32 cellular contexts compared by ENCODE assay signal in the genomic region with DNA sequence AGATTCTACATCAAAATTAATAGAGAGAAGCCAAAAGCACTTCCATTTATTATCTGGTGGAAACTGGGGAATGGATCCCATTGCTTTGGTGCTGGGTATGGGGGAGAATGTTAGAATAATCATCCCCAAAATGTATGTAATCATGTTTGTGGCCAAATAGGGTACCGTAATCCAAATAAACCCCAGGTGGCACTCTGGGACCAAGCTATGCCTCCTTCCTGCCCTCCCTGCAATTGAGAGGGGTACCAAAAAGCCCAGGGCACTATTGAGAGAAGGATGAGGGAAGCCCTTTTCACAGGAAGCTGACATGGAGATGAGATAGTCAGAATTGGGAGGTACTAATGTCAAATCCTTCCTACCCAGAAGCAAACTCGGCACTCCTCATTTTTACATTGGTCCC.
"Had no signal": no experiment of that assay in that cellular context is flagged by ENCODE, and none has a peak within 500 bp of the region (broad histone marks: within the 10 kb centered on the region; RNA-seq: fewer than 3 reads in every experiment).

No MANE protein-coding gene starts in this region.

- H3K27me3 Mint-ChIP-seq: activated CD4-positive, alpha-beta memory T cell treated with anti-CD3 and anti-CD28 coated beads for 36 hours had no signal

- ATAC-seq: activated naive CD4-positive, alpha-beta T cell treated with anti-CD3 and anti-CD28 coated beads, Interleukin-2, amount 50 U/mL, for 72 hours; activated T-cell treated with anti-CD3 and anti-CD28 coated beads, Interleukin-2, amount 50 U/mL, for 4 hours; body of pancreas had no signal

- H3K36me3 Mint-ChIP-seq: activated CD4-positive, alpha-beta memory T cell treated with anti-CD3 and anti-CD28 coated beads for 36 hours had no signal

- H3K4me1 Mint-ChIP-seq: activated B cell treated with CpG ODN at 0.5 μM for 24 hours had no signal

- H3K9me3 ChIP-seq: adrenal gland, body of pancreas, breast epithelium, MG63, SJSA1 had no signal

- H3K27ac Mint-ChIP-seq: activated B cell treated with CpG ODN at 0.5 μM for 24 hours; activated CD4-positive, alpha-beta memory T cell treated with anti-CD3 and anti-CD28 coated beads for 36 hours; activated naive CD4-positive, alpha-beta T cell treated with anti-CD3 and anti-CD28 coated beads for 36 hours; activated naive CD4-positive, alpha-beta T cell treated with anti-CD3 and anti-CD28 coated beads, Interleukin-2, amount 50 U/mL, for 72 hours; activated T-helper 1 cell treated with anti-CD3 and anti-CD28 coated beads, Interleukin-12 subunit alpha, Interleukin-12 subunit beta, Interleukin-2, Interleukin-4 antibody, amounts not matched to agents 30 ng/mL and 10 ng/mL and 1 ng/mL, durations not matched to agents 14 hours and 24 hours and 36 hours had no signal

- H3K9me3 Mint-ChIP-seq: activated B cell treated with CpG ODN at 0.5 μM for 24 hours; activated naive CD4-positive, alpha-beta T cell treated with anti-CD3 and anti-CD28 coated beads for 36 hours; activated T-cell treated with anti-CD3 and anti-CD28 coated beads, Interleukin-2, amount 50 U/mL, for 4 hours; activated T-helper 1 cell treated with anti-CD3 and anti-CD28 coated beads, Interleukin-12 subunit alpha, Interleukin-12 subunit beta, Interleukin-2, Interleukin-4 antibody, amounts not matched to agents 30 ng/mL and 10 ng/mL and 1 ng/mL, durations not matched to agents 14 hours and 24 hours and 36 hours had no signal

- H3K27me3 ChIP-seq: adrenal gland, body of pancreas, breast epithelium, MG63, SJSA1 had no signal

- H3K27ac ChIP-seq: adrenal gland, body of pancreas, breast epithelium, coronary artery, SJSA1, VCaP had no signal

- H3K4me3 Mint-ChIP-seq: activated B cell treated with CpG ODN at 0.5 μM for 24 hours; activated CD4-positive, alpha-beta memory T cell treated with anti-CD3 and anti-CD28 coated beads for 36 hours; activated naive CD4-positive, alpha-beta T cell treated with anti-CD3 and anti-CD28 coated beads for 36 hours; activated T-cell treated with anti-CD3 and anti-CD28 coated beads, Interleukin-2, amount 50 U/mL, for 4 hours; activated T-helper 1 cell treated with anti-CD3 and anti-CD28 coated beads, Interleukin-12 subunit alpha, Interleukin-12 subunit beta, Interleukin-2, Interleukin-4 antibody, amounts not matched to agents 30 ng/mL and 10 ng/mL and 1 ng/mL, durations not matched to agents 14 hours and 24 hours and 36 hours had no signal

- H3K4me3 ChIP-seq: adrenal gland, body of pancreas, breast epithelium, coronary artery, MG63, SJSA1 had no signal

- H3K36me3 ChIP-seq: adrenal gland, breast epithelium, MG63, SJSA1 had no signal

- H3K4me1 ChIP-seq: adrenal gland, body of pancreas, breast epithelium had no signal

- DNase-seq: activated B cell treated with CpG ODN at 0.5 μM for 24 hours; activated CD4-positive, alpha-beta memory T cell treated with anti-CD3 and anti-CD28 coated beads for 36 hours; activated CD4-positive, alpha-beta T cell treated with anti-CD3 and anti-CD28 coated beads for 4 hours; activated CD4-positive, alpha-beta T cell treated with anti-CD3 and anti-CD28 coated beads, Interleukin-2, amount 50 U/mL, for 1 hour; activated CD4-positive, CD25-positive, alpha-beta regulatory T cell treated with anti-CD3 and anti-CD28 coated beads, Interleukin-2, amount 50 U/mL, for 72 hours; activated CD8-positive, alpha-beta memory T cell treated with anti-CD3 and anti-CD28 coated beads, Interleukin-2, amount 50 U/mL, for 4 hours; activated gamma-delta T cell treated with Interleukin-2 at 50 U/mL for 16 hours; activated naive CD4-positive, alpha-beta T cell treated with anti-CD3 and anti-CD28 coated beads for 36 hours; activated T-cell treated with anti-CD3 and anti-CD28 coated beads for 4 hours; activated T-cell treated with anti-CD3 and anti-CD28 coated beads, Interleukin-2, amount 50 U/mL, for 4 hours; adrenal gland; body of pancreas; MG63; NCI-H1048; NCI-H1105 treated with DMSO at 0.1 percent for 48 hours; NCI-H1436; NCI-H1694 treated with DMSO at 0.1 percent for 48 hours; NCI-H2029; NCI-H345; NCI-H524 treated with DMSO at 0.1 percent for 48 hours; RPMI8226; SHP77 treated with DMSO at 0.1 percent for 48 hours; SW 1271; T-helper 1 cell; T-helper 2 cell; T-helper 9 cell had no signal
